Comparison of ENCODE assay signal across 1 cellular context in the genomic region with DNA sequence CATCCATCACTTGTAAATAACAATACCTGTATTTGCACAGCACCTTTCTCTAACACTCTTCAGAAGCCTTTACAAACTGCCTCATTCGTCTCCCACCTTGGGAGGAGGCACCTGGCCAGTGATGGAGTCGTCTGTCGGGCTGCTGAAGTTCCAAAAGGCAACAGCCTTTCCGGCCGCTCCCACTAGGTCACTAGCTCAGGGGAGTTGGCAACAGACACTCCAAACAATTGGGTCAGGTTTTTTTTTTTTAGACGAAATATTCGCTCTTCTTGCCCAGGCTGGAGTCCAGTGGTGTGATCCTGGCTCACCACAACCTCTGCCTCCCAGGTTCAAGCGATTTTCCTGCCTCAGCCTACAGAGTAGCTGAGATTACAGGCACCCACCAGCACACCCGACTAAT.
TF ChIP-seq lines count a peak whose summit lies in the region.

No MANE protein-coding gene starts in this region.

TF ChIP-seq in IMR-90, 13 proteins besides CTCF, POLR2A, EP300 and RAD21:
- TF ChIP-seq FOS (IDR thresholded peaks at IDR 0.05; ENCODE audit: low read depth, low read length): no peak
- no peak for TF ChIP-seq SMC3 (IDR thresholded peaks at IDR 0.05; ENCODE audit: low read depth, low read length)
- TF ChIP-seq, protein P1, sequence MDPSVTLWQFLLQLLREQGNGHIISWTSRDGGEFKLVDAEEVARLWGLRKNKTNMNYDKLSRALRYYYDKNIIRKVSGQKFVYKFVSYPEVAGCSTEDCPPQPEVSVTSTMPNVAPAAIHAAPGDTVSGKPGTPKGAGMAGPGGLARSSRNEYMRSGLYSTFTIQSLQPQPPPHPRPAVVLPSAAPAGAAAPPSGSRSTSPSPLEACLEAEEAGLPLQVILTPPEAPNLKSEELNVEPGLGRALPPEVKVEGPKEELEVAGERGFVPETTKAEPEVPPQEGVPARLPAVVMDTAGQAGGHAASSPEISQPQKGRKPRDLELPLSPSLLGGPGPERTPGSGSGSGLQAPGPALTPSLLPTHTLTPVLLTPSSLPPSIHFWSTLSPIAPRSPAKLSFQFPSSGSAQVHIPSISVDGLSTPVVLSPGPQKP (IDR thresholded peaks at IDR 0.05; ENCODE audit: borderline replicate concordance, low read depth, low read length): no peak
- no peak for TF ChIP-seq NFE2L2 (IDR thresholded peaks at IDR 0.05; ENCODE audit: low read depth, low read length)
- no peak for TF ChIP-seq BHLHE40 (IDR thresholded peaks at IDR 0.05; ENCODE audit: low read depth, low read length)
- no peak for TF ChIP-seq CEBPB (IDR thresholded peaks at IDR 0.05; ENCODE audit: low read depth, low read length)
- TF ChIP-seq CHD1 (IDR thresholded peaks at IDR 0.05; ENCODE audit: low read depth, low read length): no peak
- no peak for TF ChIP-seq MAZ (IDR thresholded peaks at IDR 0.05; ENCODE audit: borderline replicate concordance, low read depth, low read length)
- TF ChIP-seq RFX5 (IDR thresholded peaks at IDR 0.05; ENCODE audit: low read depth, low read length): no peak
- TF ChIP-seq MAFK (IDR thresholded peaks at IDR 0.05; ENCODE audit: low read depth, low read length): no peak
- TF ChIP-seq MXI1 (IDR thresholded peaks at IDR 0.05; ENCODE audit: borderline replicate concordance, low read depth, low read length): no peak
- TF ChIP-seq RCOR1 (IDR thresholded peaks at IDR 0.05; ENCODE audit: insufficient replicate concordance, low read length): no peak
- TF ChIP-seq, protein P2, sequence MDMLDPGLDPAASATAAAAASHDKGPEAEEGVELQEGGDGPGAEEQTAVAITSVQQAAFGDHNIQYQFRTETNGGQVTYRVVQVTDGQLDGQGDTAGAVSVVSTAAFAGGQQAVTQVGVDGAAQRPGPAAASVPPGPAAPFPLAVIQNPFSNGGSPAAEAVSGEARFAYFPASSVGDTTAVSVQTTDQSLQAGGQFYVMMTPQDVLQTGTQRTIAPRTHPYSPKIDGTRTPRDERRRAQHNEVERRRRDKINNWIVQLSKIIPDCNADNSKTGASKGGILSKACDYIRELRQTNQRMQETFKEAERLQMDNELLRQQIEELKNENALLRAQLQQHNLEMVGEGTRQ (IDR thresholded peaks at IDR 0.05; ENCODE audit: low read depth, low read length): no peak
